In the genomic region with DNA sequence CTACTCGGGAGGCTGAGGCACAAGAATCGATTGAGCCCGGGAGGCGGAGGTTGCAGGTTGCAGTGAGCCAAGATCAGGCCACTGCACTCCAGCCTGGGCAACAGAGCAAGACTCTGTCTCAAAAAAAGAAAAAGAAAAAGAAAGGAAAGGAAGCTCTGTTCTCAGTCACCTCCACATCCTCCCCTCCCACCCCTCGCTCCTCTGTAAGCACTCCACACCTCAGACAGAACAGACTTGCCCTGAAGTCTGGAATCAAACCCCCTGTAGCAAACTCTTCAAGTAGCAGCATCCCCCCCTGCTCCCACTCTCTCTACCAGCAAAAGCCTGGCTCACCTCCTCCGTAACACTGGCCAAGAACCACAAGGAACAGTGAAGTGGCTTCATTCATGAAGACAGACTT, we compare ENCODE assay signal across 24 cellular contexts.
"Had no signal": no experiment of that assay in that cellular context is flagged by ENCODE, and none has a peak within 500 bp of the region (broad histone marks: within the 10 kb centered on the region; RNA-seq: fewer than 3 reads in every experiment).

No MANE protein-coding gene starts in this region.

- DNase-seq: activated CD4-positive, alpha-beta memory T cell treated with anti-CD3 and anti-CD28 coated beads, Interleukin-2, amount 10 ng/mL, durations not matched to agents 7 days and 5 days; activated CD4-positive, alpha-beta T cell treated with anti-CD3 and anti-CD28 coated beads for 1 hour; activated CD4-positive, alpha-beta T cell treated with anti-CD3 and anti-CD28 coated beads, Interleukin-2, amount 10 ng/mL, durations not matched to agents 7 days and 5 days; activated CD8-positive, alpha-beta memory T cell treated with anti-CD3 and anti-CD28 coated beads, Interleukin-2, amount 50 U/mL, for 48 hours; activated gamma-delta T cell; activated naive CD4-positive, alpha-beta T cell treated with anti-CD3 and anti-CD28 coated beads, Interleukin-2, amount 10 ng/mL, durations not matched to agents 7 days and 5 days; activated naive CD8-positive, alpha-beta T cell treated with anti-CD3 and anti-CD28 coated beads, Interleukin-2, amount 10 ng/mL, durations not matched to agents 7 days and 5 days; activated T-cell treated with anti-CD3 and anti-CD28 coated beads, Interleukin-2, amount 50 U/mL, for 24 hours; dermis blood vessel endothelial cell; effector CD4-positive, alpha-beta T cell; islet precursor cell; left ventricle myocardium superior; naive B cell; nucleus accumbens; right cardiac atrium; stimulated activated CD4-positive, alpha-beta T cell treated with anti-CD3 and anti-CD28 coated beads, Interleukin-15, amount 100 ng/mL, for 24 hours; stimulated activated CD4-positive, alpha-beta T cell treated with anti-CD3 and anti-CD28 coated beads, Interleukin-2, amount 100 ng/mL, for 24 hours; stimulated activated naive CD4-positive, alpha-beta T cell treated with Interleukin-2 at 50 U/mL for 16 hours had no signal

- H3K27ac ChIP-seq: breast epithelium, epithelial cell of prostate, tibial nerve had no signal

- H3K4me1 ChIP-seq: breast epithelium had no signal

- H3K4me1 Mint-ChIP-seq: activated CD4-positive, alpha-beta memory T cell treated with anti-CD3 and anti-CD28 coated beads, Interleukin-2, amount 10 ng/mL, durations not matched to agents 7 days and 5 days; activated CD4-positive, alpha-beta T cell treated with anti-CD3 and anti-CD28 coated beads, Interleukin-2, amount 10 ng/mL, durations not matched to agents 7 days and 5 days; activated naive CD4-positive, alpha-beta T cell treated with anti-CD3 and anti-CD28 coated beads, Interleukin-2, amount 10 ng/mL, durations not matched to agents 7 days and 5 days; activated naive CD8-positive, alpha-beta T cell treated with anti-CD3 and anti-CD28 coated beads, Interleukin-2, amount 10 ng/mL, durations not matched to agents 7 days and 5 days; central memory CD8-positive, alpha-beta T cell; naive B cell had no signal

- H3K4me3 ChIP-seq: breast epithelium, tibial nerve had no signal

- H3K36me3 Mint-ChIP-seq: activated naive CD4-positive, alpha-beta T cell treated with anti-CD3 and anti-CD28 coated beads, Interleukin-2, amount 10 ng/mL, durations not matched to agents 7 days and 5 days; activated naive CD8-positive, alpha-beta T cell treated with anti-CD3 and anti-CD28 coated beads, Interleukin-2, amount 10 ng/mL, durations not matched to agents 7 days and 5 days; mesothelial cell of epicardium; naive B cell had no signal

- ATAC-seq: left ventricle myocardium superior, right cardiac atrium had no signal

- H3K27me3 ChIP-seq: breast epithelium, tibial nerve had no signal

- H3K4me3 Mint-ChIP-seq: activated CD4-positive, alpha-beta memory T cell treated with anti-CD3 and anti-CD28 coated beads, Interleukin-2, amount 10 ng/mL, durations not matched to agents 7 days and 5 days; activated CD4-positive, alpha-beta T cell treated with anti-CD3 and anti-CD28 coated beads, Interleukin-2, amount 10 ng/mL, durations not matched to agents 7 days and 5 days; activated naive CD4-positive, alpha-beta T cell treated with anti-CD3 and anti-CD28 coated beads, Interleukin-2, amount 10 ng/mL, durations not matched to agents 7 days and 5 days; activated naive CD8-positive, alpha-beta T cell treated with anti-CD3 and anti-CD28 coated beads, Interleukin-2, amount 10 ng/mL, durations not matched to agents 7 days and 5 days; activated T-cell treated with anti-CD3 and anti-CD28 coated beads, Interleukin-2, amount 50 U/mL, for 24 hours; central memory CD8-positive, alpha-beta T cell; mesothelial cell of epicardium; naive B cell; neural crest cell had no signal

- H3K36me3 ChIP-seq: breast epithelium, tibial nerve had no signal

- H3K9me3 ChIP-seq: breast epithelium, tibial nerve had no signal

- H3K27ac Mint-ChIP-seq: activated CD4-positive, alpha-beta memory T cell treated with anti-CD3 and anti-CD28 coated beads, Interleukin-2, amount 10 ng/mL, durations not matched to agents 7 days and 5 days; activated CD4-positive, alpha-beta T cell treated with anti-CD3 and anti-CD28 coated beads, Interleukin-2, amount 10 ng/mL, durations not matched to agents 7 days and 5 days; activated naive CD4-positive, alpha-beta T cell treated with anti-CD3 and anti-CD28 coated beads, Interleukin-2, amount 10 ng/mL, durations not matched to agents 7 days and 5 days; activated naive CD8-positive, alpha-beta T cell treated with anti-CD3 and anti-CD28 coated beads, Interleukin-2, amount 10 ng/mL, durations not matched to agents 7 days and 5 days; activated T-cell treated with anti-CD3 and anti-CD28 coated beads, Interleukin-2, amount 50 U/mL, for 24 hours; naive B cell had no signal

- H3K9me3 Mint-ChIP-seq: activated CD4-positive, alpha-beta memory T cell treated with anti-CD3 and anti-CD28 coated beads, Interleukin-2, amount 10 ng/mL, durations not matched to agents 7 days and 5 days; activated CD4-positive, alpha-beta T cell treated with anti-CD3 and anti-CD28 coated beads, Interleukin-2, amount 10 ng/mL, durations not matched to agents 7 days and 5 days; activated naive CD4-positive, alpha-beta T cell treated with anti-CD3 and anti-CD28 coated beads, Interleukin-2, amount 10 ng/mL, durations not matched to agents 7 days and 5 days; activated naive CD8-positive, alpha-beta T cell treated with anti-CD3 and anti-CD28 coated beads, Interleukin-2, amount 10 ng/mL, durations not matched to agents 7 days and 5 days; activated T-cell treated with anti-CD3 and anti-CD28 coated beads, Interleukin-2, amount 50 U/mL, for 24 hours; central memory CD8-positive, alpha-beta T cell; mesothelial cell of epicardium; neural crest cell had no signal
